19 cellular contexts compared by ENCODE assay signal in the genomic region with DNA sequence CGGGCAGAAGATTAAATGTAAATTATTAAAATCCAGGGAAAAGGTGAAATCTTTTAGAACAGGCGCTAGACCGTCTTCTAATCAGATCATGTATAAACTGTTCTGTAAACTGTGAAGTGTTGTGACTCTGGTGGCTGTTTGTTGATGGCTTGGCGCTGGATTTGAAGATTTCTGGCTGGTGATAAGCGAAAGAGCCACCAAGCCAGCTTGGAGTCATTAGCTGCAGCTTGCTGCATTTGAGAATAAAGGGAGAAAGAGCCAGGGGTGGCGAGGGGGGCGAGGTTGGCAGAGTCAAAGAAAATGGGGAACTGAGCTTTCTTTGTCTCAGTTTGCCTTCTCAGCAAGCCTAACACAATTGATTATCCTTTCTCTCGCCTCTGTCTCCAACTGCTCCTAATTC. TPM values are rescaled to one million over a fixed set of nuclear protein-coding genes. Genes with fewer than 3 reads are reported as not detected.
DNase-seq lines count a peak whose midpoint lies in the region; ATAC-seq and TF ChIP-seq lines count a peak whose summit lies in the region.
"Had no signal": no experiment of that assay in that cellular context is flagged by ENCODE, and none has a peak within 500 bp of the region (broad histone marks: within the 10 kb centered on the region; RNA-seq: fewer than 3 reads in every experiment).

No MANE protein-coding gene starts in this region.

- H3K4me1 ChIP-seq in breast epithelium: no peaks in the 10 kb centered on the region
- H3K4me1 ChIP-seq: BE2C had no signal

- H3K36me3 ChIP-seq in WERI-Rb-1: no peaks in the 10 kb centered on the region
- no peaks in the 10 kb centered on the region for H3K36me3 ChIP-seq in breast epithelium
- H3K36me3 ChIP-seq: BE2C had no signal

- H3K27me3 ChIP-seq in WERI-Rb-1 (ENCODE audit: insufficient read depth, low read depth, severe bottlenecking): no peaks in the 10 kb centered on the region
- peaks cover 0 to 5% of the 10 kb centered on the region in 2 donors for H3K27me3 ChIP-seq in breast epithelium

- DNase-seq in Ammon's horn (ENCODE audit: low spot score): peak; percentile 40
- DNase-seq in WERI-Rb-1: no peak
- peak; percentile 21 for DNase-seq in medulla oblongata (ENCODE audit: extremely low spot score)
- DNase-seq in pons (ENCODE audit: low spot score): peak; percentile 61
- no peak for DNase-seq in breast epithelium (ENCODE audit: low spot score in 2 of 2)
- DNase-seq: ACHN; BE2C; CD4-positive, alpha-beta memory T cell; DMS79; HCEC 1CT; HFFc6 had no signal

- H3K4me3 ChIP-seq in WERI-Rb-1 (ENCODE audit: low read depth, low read length) (no peak overlapping the region), breast epithelium (no peak overlapping the region)
- H3K4me3 ChIP-seq: K562 had no signal

- no peak for TF ChIP-seq CTCF in WERI-Rb-1 (IDR thresholded peaks at IDR 0.05; ENCODE audit: low read depth, low read length)
- no peak for TF ChIP-seq CTCF in breast epithelium (IDR thresholded peaks at IDR 0.05)

- intact Hi-C loops in breast epithelium (cut with DNase I; ENCODE audit: low total_unique reads): no loop called here

- no peak for ATAC-seq in HG03135 (IDR thresholded peaks at IDR 0.05; ENCODE audit: unreplicated experiment)
- ATAC-seq in GM18498 (IDR thresholded peaks at IDR 0.05; ENCODE audit: unreplicated experiment): no peak
- ATAC-seq: K562 had no signal

- peaks cover 2% of the 10 kb centered on the region for H3K9me3 ChIP-seq in WERI-Rb-1 (ENCODE audit: severe bottlenecking)
- H3K9me3 ChIP-seq in breast epithelium: peaks cover 0 to 3% of the 10 kb centered on the region in 2 donors
- H3K9me3 ChIP-seq: BE2C had no signal

- peak overlapping the region; percentile 52 for H3K27ac ChIP-seq in WERI-Rb-1
- H3K27ac ChIP-seq in breast epithelium: no peak overlapping the region
- H3K27ac ChIP-seq: C4-2B, HL-60 had no signal

- TF ChIP-seq POLR2A in breast epithelium (IDR thresholded peaks at IDR 0.05): no peak

RNA-seq across cellular contexts. Expression of a gene that starts 8.0 kb away (rescaled TPM):
- 1 to 10 TPM in 1 of 3 donors, under 1 TPM in 2; 0.33 to 1.0 (median 0.64) TPM for total RNA-seq in breast epithelium
- total RNA-seq: A172; CD4-positive, alpha-beta memory T cell; G401; H4; HFFc6; K562 had no signal

Comparison
In these comparisons a context has a peak if more than half of its experiments do, and no peak if none do; other contexts are left out.
1. DNase-seq: peak in Ammon's horn (single experiment), medulla oblongata (single experiment) and pons (single experiment); none in WERI-Rb-1 (single experiment) and breast epithelium (0 of 2).